Comparison of ENCODE assay signal across 1 cellular context in the genomic region with DNA sequence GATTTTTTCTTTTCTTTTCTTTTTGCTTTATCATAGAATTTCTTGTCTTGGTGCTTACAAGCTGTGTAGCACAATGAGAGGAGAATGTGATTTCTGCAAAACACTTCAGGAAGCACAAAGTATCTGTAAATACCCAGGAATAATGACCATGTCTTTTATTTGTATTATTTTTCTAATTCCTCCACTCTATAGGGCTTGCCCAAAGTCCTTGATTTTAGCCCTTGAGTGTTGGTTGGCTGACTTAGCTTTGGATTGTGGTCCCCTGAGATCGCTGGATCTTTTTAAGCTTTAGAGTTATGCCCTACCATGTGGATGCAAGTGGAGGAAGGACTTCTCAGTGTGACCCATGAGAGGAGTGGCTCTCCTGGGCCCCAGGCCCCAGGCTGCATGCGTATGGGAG. TPM values are rescaled to one million over a fixed set of nuclear protein-coding genes. Genes with fewer than 3 reads are reported as not detected.
"Had no signal": no experiment of that assay in that cellular context is flagged by ENCODE, and none has a peak within 500 bp of the region (broad histone marks: within the 10 kb centered on the region; RNA-seq: fewer than 3 reads in every experiment).

No MANE protein-coding gene starts in this region.

RNA-seq across cellular contexts. Expression of a gene that starts 52.2 kb away (rescaled TPM):
- total RNA-seq: temporal lobe had no signal
